2 cellular contexts compared by ENCODE assay signal in genomic region chr1:116297495-116298212, GRCh38.
TF ChIP-seq lines count a peak whose summit lies in the region.

No MANE protein-coding gene starts in this region.

TF ChIP-seq in K562, 482 proteins besides CTCF, POLR2A, EP300 and RAD21 (continued from another document):
- TF ChIP-seq DIDO1 (tag; IDR thresholded peaks at IDR 0.05; ENCODE audit: low read depth) = no peak
- peak; percentile 78 for TF ChIP-seq C11orf30 (IDR thresholded peaks at IDR 0.05; ENCODE audit: low read depth)
- TF ChIP-seq GATAD2A (IDR thresholded peaks at IDR 0.05) = no peak
- no peak for TF ChIP-seq CREB3 (tag; conservative IDR thresholded peaks at IDR 0.05; ENCODE audit: low read depth)
- TF ChIP-seq ILK (tag; IDR thresholded peaks at IDR 0.05; ENCODE audit: borderline replicate concordance, low read depth) = no peak
- no peak for TF ChIP-seq PHF21A (IDR thresholded peaks at IDR 0.05; ENCODE audit: borderline replicate concordance, low read depth)
- TF ChIP-seq MAFG (tag; conservative IDR thresholded peaks at IDR 0.05) = peak; percentile 62
- no peak for TF ChIP-seq SAFB2 (IDR thresholded peaks at IDR 0.05; ENCODE audit: borderline replicate concordance, low read depth, low read length, severe bottlenecking)

TF ChIP-seq in HepG2, 621 proteins besides CTCF, POLR2A, EP300 and RAD21 (continued from another document):
- TF ChIP-seq ETV5 (CRISPR knock-in tag; IDR thresholded peaks at IDR 0.05; ENCODE audit: borderline replicate concordance) (no peak), ELF4 (CRISPR knock-in tag; IDR thresholded peaks at IDR 0.05; ENCODE audit: borderline replicate concordance) (no peak), MAFK (conservative IDR thresholded peaks at IDR 0.05 in 1 of 2, IDR thresholded peaks at IDR 0.05 in 1 of 2; ENCODE audit: low read length in 2 of 2) (peak in 1 of 2 experiments; percentile 39; a peak in 1 of 4 replicates), FUBP1 (CRISPR knock-in tag; IDR thresholded peaks at IDR 0.05; ENCODE audit: borderline replicate concordance) (no peak), MAFF (IDR thresholded peaks at IDR 0.05; ENCODE audit: low read depth, low read length) (peak; percentile 24; the same call in 1 of the 2 replicates), ZNF773 (CRISPR knock-in tag; IDR thresholded peaks at IDR 0.05; ENCODE audit: borderline replicate concordance) (no peak)
TF ChIP-seq in HepG2: peak in this region for 2.
